Comparison of ENCODE assay signal across 24 cellular contexts in the genomic region with DNA sequence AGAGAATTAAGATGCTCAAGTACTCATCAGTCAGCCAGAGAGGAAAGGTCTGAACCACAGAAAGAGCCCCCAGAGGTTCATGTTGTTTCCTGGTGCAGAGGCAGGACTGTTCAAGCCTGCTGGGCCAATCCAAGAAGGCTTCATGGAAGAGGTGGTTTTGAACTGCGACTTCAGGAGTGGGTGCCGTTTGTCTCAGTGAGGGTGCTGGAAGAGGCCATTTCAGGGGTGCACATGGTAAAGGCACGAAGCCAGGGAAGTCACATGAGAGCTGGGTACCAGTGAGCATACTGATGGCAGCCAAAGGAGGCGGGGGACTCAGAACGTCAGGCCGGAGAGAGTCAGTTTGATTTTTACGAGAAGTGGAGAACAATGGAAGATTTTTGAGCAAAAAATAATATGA. TPM values are rescaled to one million over a fixed set of nuclear protein-coding genes. Genes with fewer than 3 reads are reported as not detected.
DNase-seq lines count a peak whose midpoint lies in the region; ATAC-seq and TF ChIP-seq lines count a peak whose summit lies in the region.
"Had no signal": no experiment of that assay in that cellular context is flagged by ENCODE, and none has a peak within 500 bp of the region (broad histone marks: within the 10 kb centered on the region; RNA-seq: fewer than 3 reads in every experiment).

No MANE protein-coding gene starts in this region.

- H3K4me1 Mint-ChIP-seq in endodermal cell: peaks cover 12% of the 10 kb centered on the region

- no peaks in the 10 kb centered on the region for H3K79me2 ChIP-seq in GM23248 (ENCODE audit: insufficient read depth)

- H3K9me3 ChIP-seq in GM23248 (ENCODE audit: low read depth) (no peaks in the 10 kb centered on the region), endodermal cell (ENCODE audit: control insufficient read depth, low read length) (no peaks in the 10 kb centered on the region), thoracic aorta (no peaks in the 10 kb centered on the region)
- H3K9me3 ChIP-seq: neutrophil, psoas muscle, SK-N-SH had no signal

- H3K4me3 Mint-ChIP-seq in endodermal cell: no peak overlapping the region
- H3K4me3 Mint-ChIP-seq: activated T-cell treated with anti-CD3 and anti-CD28 coated beads, Interleukin-2, amount 50 U/mL, for 72 hours; naive B cell; T-helper 1 cell treated with Interleukin-12 subunit alpha and Interleukin-12 subunit beta and Interleukin-4 antibody, amounts not matched to agents 30 μg/mL and 1 μg/mL, for 36 hours had no signal

- H3K4me1 ChIP-seq in GM23248 (ENCODE audit: insufficient read depth) (peaks cover 39% of the 10 kb centered on the region), endodermal cell (ENCODE audit: control insufficient read depth, insufficient read depth, low read length) (no peaks in the 10 kb centered on the region), thoracic aorta (ENCODE audit: control insufficient read depth in 1 of 2, low read depth in 2 of 2) (peaks cover 0 to 38% of the 10 kb centered on the region in 2 donors)
- H3K4me1 ChIP-seq: psoas muscle had no signal

- no peaks in the 10 kb centered on the region for H3K9me3 Mint-ChIP-seq in endodermal cell
- H3K9me3 Mint-ChIP-seq: activated T-cell treated with anti-CD3 and anti-CD28 coated beads, Interleukin-2, amount 50 U/mL, for 72 hours; naive B cell; T-helper 1 cell treated with Interleukin-12 subunit alpha and Interleukin-12 subunit beta and Interleukin-4 antibody, amounts not matched to agents 30 μg/mL and 1 μg/mL, for 36 hours had no signal

- peaks cover 31% of the 10 kb centered on the region for H3K27me3 Mint-ChIP-seq in endodermal cell (ENCODE audit: insufficient read depth)
- H3K27me3 Mint-ChIP-seq: naive B cell had no signal

- ATAC-seq in thoracic aorta (ENCODE audit: insufficient number of reproducible peaks, low FRiP score, low read depth) (no peak), HG02885 (IDR thresholded peaks at IDR 0.05; ENCODE audit: poor library complexity, unreplicated experiment) (no peak)
- ATAC-seq: activated T-cell treated with anti-CD3 and anti-CD28 coated beads, Interleukin-2, amount 50 U/mL, for 72 hours; HCT116 had no signal

- H3F3A ChIP-seq in GM23248 (ENCODE audit: insufficient read depth): peaks cover 45% of the 10 kb centered on the region

- H3K4me2 ChIP-seq in GM23248 (ENCODE audit: unreplicated experiment): peak overlapping the region; percentile 22
- H3K4me2 ChIP-seq: SK-N-SH had no signal

- no peaks in the 10 kb centered on the region for H4K20me1 ChIP-seq in GM23248 (ENCODE audit: insufficient read depth)

- no peaks in the 10 kb centered on the region for H3K36me3 Mint-ChIP-seq in endodermal cell (ENCODE audit: low read depth)
- H3K36me3 Mint-ChIP-seq: naive B cell had no signal

- H3K4me3 ChIP-seq in GM23248: no peak overlapping the region
- H3K4me3 ChIP-seq in endodermal cell (ENCODE audit: low read length): no peak overlapping the region
- no peak overlapping the region for H3K4me3 ChIP-seq in thoracic aorta
- H3K4me3 ChIP-seq: dorsolateral prefrontal cortex, psoas muscle had no signal

- H3K27ac Mint-ChIP-seq in endodermal cell: no peak overlapping the region
- H3K27ac Mint-ChIP-seq: activated T-cell treated with anti-CD3 and anti-CD28 coated beads, Interleukin-2, amount 50 U/mL, for 72 hours; T-helper 1 cell treated with Interleukin-12 subunit alpha and Interleukin-12 subunit beta and Interleukin-4 antibody, amounts not matched to agents 30 μg/mL and 1 μg/mL, for 36 hours had no signal

- in situ Hi-C loops in GM23248 (cut with MboI): no loop called here

- no peaks in the 10 kb centered on the region for H3K36me3 ChIP-seq in GM23248 (ENCODE audit: low read depth)
- H3K36me3 ChIP-seq in endodermal cell (ENCODE audit: control insufficient read depth, insufficient read depth, low read length): no peaks in the 10 kb centered on the region
- no peaks in the 10 kb centered on the region for H3K36me3 ChIP-seq in thoracic aorta
- H3K36me3 ChIP-seq: neutrophil had no signal

- H3K9me2 ChIP-seq in GM23248 (ENCODE audit: insufficient read depth): no peaks in the 10 kb centered on the region
- H3K9me2 ChIP-seq: SK-N-SH had no signal

- no peak for TF ChIP-seq POLR2A in erythroblast (IDR thresholded peaks at IDR 0.05; ENCODE audit: low read length)

- WGBS in GM23248 (ENCODE audit: low coverage in 1 of 2, low lambda C conversion rate in 2 of 2, missing lambda C conversion rate in 2 of 2), 2 experiments: 29 to 35% methylated on average over 7 of the region's 7 CpGs
- WGBS in endodermal cell (ENCODE audit: insufficient coverage in 1 of 2, insufficient read length in 1 of 2), 2 experiments: 94% methylated on average over 6 to 7 of the region's 7 CpGs

- H3K9ac ChIP-seq in GM23248: no peak overlapping the region
- H3K9ac ChIP-seq in endodermal cell (ENCODE audit: extremely low read depth, low read length, poor library complexity, severe bottlenecking): no peak overlapping the region
- H3K9ac ChIP-seq: SK-N-SH had no signal

- TF ChIP-seq CTCF in endodermal cell (conservative IDR thresholded peaks at IDR 0.05) (no peak), thoracic aorta (IDR thresholded peaks at IDR 0.05) (no peak)

- peak overlapping the region; percentile 52; the same call in 1 of the 2 replicates for H2AFZ ChIP-seq in GM23248

- DNase-seq in GM23248 (no peak), endodermal cell (peak; percentile 20), mesenteric fat pad (ENCODE audit: low spot score) (peak; percentile 79), thoracic aorta (ENCODE audit: low spot score) (no peak), erythroblast (lab: John Stamatoyannopoulos, UW) (no peak)
- no peak for DNase-seq in stimulated activated CD4-positive, alpha-beta T cell treated with anti-CD3 and anti-CD28 coated beads, Interleukin-1b, Interleukin-23, amount 100 ng/mL, for 48 hours
- DNase-seq: activated CD4-positive, alpha-beta T cell treated with anti-CD3 and anti-CD28 coated beads, Interleukin-2, amount 50 U/mL, for 48 hours; activated naive CD4-positive, alpha-beta T cell treated with Interleukin-2 at 50 U/mL for 16 hours; activated T-cell treated with anti-CD3 and anti-CD28 coated beads, Interleukin-2, amount 50 U/mL, for 72 hours; COR-L47; dorsolateral prefrontal cortex; midbrain; naive B cell; NCI-H1417; NCI-H2029; NCI-H524 treated with DMSO at 0.1 percent for 48 hours; stimulated activated naive CD4-positive, alpha-beta T cell had no signal

- H3K27ac ChIP-seq in GM23248: peak overlapping the region; percentile 63; the same call in 1 of the 2 replicates
- H3K27ac ChIP-seq in endodermal cell (ENCODE audit: low read depth, low read length): no peak overlapping the region
- H3K27ac ChIP-seq in thoracic aorta: peak overlapping the region; percentile 44 to 51
- H3K27ac ChIP-seq: C4-2B, neutrophil, psoas muscle had no signal

- no peaks in the 10 kb centered on the region for H3K27me3 ChIP-seq in GM23248 (replicated peaks; ENCODE audit: insufficient read depth)
- H3K27me3 ChIP-seq in endodermal cell (ENCODE audit: control insufficient read depth, insufficient read depth, low read length, poor library complexity, severe bottlenecking): peaks cover 51% of the 10 kb centered on the region
- H3K27me3 ChIP-seq in thoracic aorta (replicated peaks; ENCODE audit: insufficient read depth): no peaks in the 10 kb centered on the region

RNA-seq across cellular contexts. Expression of a gene that starts 55.5 kb away (rescaled TPM):
- 23.9 and 30.2 TPM in 2 replicates for total RNA-seq in GM23248 (2014; rRNA removed; shearing (Covaris generic))
- polyA plus RNA-seq in GM23248 (2016; fragmentation: Nextera tagmentation; extraction: Ambion mirVana): 6.5 and 9.0 TPM in 2 replicates
- total RNA-seq in endodermal cell (10 to 100 TPM; 14.2 to 16.8 TPM), mesenteric fat pad (37.2 TPM), thoracic aorta (10 to 100 TPM; 22.6 to 27.4 TPM)
- 7.2 TPM for polyA plus RNA-seq in endodermal cell (2013, experiment 1 of 2)
- 5.8 TPM for polyA plus RNA-seq in endodermal cell (2013, experiment 2 of 2)

Comparison
In these comparisons a context has a peak if more than half of its experiments do, and no peak if none do; other contexts are left out.
1. DNase-seq: peak in endodermal cell (single experiment) and mesenteric fat pad (single experiment); none in GM23248 (single experiment), thoracic aorta (single experiment), erythroblast (0 of 2) and stimulated activated CD4-positive, alpha-beta T cell treated with anti-CD3 and anti-CD28 coated beads, Interleukin-1b, Interleukin-23, amount 100 ng/mL, for 48 hours (single experiment).